Comparison of ENCODE assay signal across 10 cellular contexts in the genomic region with DNA sequence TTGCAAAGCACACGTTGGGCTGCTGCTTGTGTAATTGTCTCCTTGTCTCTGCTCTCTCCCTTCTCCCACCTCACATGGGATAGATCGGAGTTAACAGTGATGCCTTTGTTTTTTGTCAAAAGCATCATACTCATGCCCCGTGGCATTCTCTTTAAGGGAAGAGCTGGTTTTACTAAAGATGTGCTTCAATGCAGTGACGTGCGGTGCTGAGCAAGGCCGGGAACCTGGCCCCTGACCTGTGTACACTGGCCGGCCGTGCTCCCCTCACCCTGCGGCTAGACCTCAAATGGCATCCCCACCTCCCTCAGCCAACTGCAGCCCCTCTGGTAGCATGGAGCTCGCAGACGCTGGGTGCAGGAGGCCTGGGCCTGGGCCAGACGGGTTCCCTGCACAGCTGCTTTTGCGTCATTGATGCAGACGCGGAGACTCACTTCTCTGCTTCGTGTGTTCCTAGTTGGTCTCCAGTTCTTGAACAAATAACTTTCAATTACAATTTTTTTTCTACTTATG. TPM values are rescaled to one million over a fixed set of nuclear protein-coding genes. Genes with fewer than 3 reads are reported as not detected.
DNase-seq lines count a peak whose midpoint lies in the region; ATAC-seq and TF ChIP-seq lines count a peak whose summit lies in the region.
"Had no signal": no experiment of that assay in that cellular context is flagged by ENCODE, and none has a peak within 500 bp of the region (broad histone marks: within the 10 kb centered on the region; RNA-seq: fewer than 3 reads in every experiment).

No MANE protein-coding gene starts in this region.

- H2BK12ac ChIP-seq in mesenchymal stem cell (ENCODE audit: low read length in 2 of 2), result no peak overlapping the region

- H3K14ac ChIP-seq in mesenchymal stem cell (ENCODE audit: low read length in 2 of 2), result peak overlapping the region in 1 of 2 experiments; percentile 95

- H3K27ac Mint-ChIP-seq in activated naive CD4-positive, alpha-beta T cell treated with anti-CD3 and anti-CD28 coated beads, Interleukin-2, amount 50 U/mL, for 72 hours, result peak overlapping the region; percentile 78 to 89

- peaks cover 6 to 18% of the 10 kb centered on the region in 2 donors for H3K36me3 Mint-ChIP-seq in activated naive CD4-positive, alpha-beta T cell treated with anti-CD3 and anti-CD28 coated beads, Interleukin-2, amount 50 U/mL, for 72 hours

- no peak for TF ChIP-seq CTCF in body of pancreas (IDR thresholded peaks at IDR 0.05)
- TF ChIP-seq CTCF in tibial nerve (IDR thresholded peaks at IDR 0.05), result no peak

- H2AFZ ChIP-seq in mesenchymal stem cell (ENCODE audit: low read depth, low read length), result no peak overlapping the region

- H3K4me2 ChIP-seq in mesenchymal stem cell (ENCODE audit: low read length, poor library complexity, severe bottlenecking), result no peak overlapping the region

- H2BK5ac ChIP-seq in mesenchymal stem cell (ENCODE audit: low read depth, low read length, poor library complexity, severe bottlenecking), result no peak overlapping the region

- intact Hi-C loops in body of pancreas (cut with DNase I), result no loop called here

- no peaks in the 10 kb centered on the region for H3K27me3 ChIP-seq in body of pancreas
- H3K27me3 ChIP-seq in mesenchymal stem cell (ENCODE audit: control insufficient read depth in 1 of 2, insufficient read depth in 1 of 2, low read length in 2 of 2), result no peaks in the 10 kb centered on the region
- H3K27me3 ChIP-seq in tibial nerve, result no peaks in the 10 kb centered on the region

- no peak overlapping the region for H3K9ac ChIP-seq in mesenchymal stem cell (ENCODE audit: low read length)

- H3K36me3 ChIP-seq in body of pancreas (replicated peaks in 1 of 2; ENCODE audit: insufficient read depth in 1 of 2, low read depth in 2 of 2) (no peaks in the 10 kb centered on the region), mesenchymal stem cell (ENCODE audit: control insufficient read depth in 1 of 2, insufficient read depth in 2 of 2, low read depth in 1 of 2, low read length in 2 of 2) (peaks cover 0 to 14% of the 10 kb centered on the region in 2 experiments), tibial nerve (peaks cover 0 to 4% (median 0%) of the 10 kb centered on the region in 3 donors)

- TF ChIP-seq POLR2A in body of pancreas (IDR thresholded peaks at IDR 0.05) (no peak), tibial nerve (IDR thresholded peaks at IDR 0.05) (no peak)

- no peak for ATAC-seq in activated naive CD4-positive, alpha-beta T cell treated with anti-CD3 and anti-CD28 coated beads, Interleukin-2, amount 50 U/mL, for 72 hours
- no peak for ATAC-seq in body of pancreas
- no peak for ATAC-seq in GM21360 (IDR thresholded peaks at IDR 0.05; ENCODE audit: unreplicated experiment)
- ATAC-seq in HG02852 (IDR thresholded peaks at IDR 0.05; ENCODE audit: unreplicated experiment), result no peak

- peaks cover 0 to 3% of the 10 kb centered on the region in 2 donors for H3K9me3 Mint-ChIP-seq in activated naive CD4-positive, alpha-beta T cell treated with anti-CD3 and anti-CD28 coated beads, Interleukin-2, amount 50 U/mL, for 72 hours

- peak overlapping the region in 1 of 2 experiments; percentile 72 for H3K18ac ChIP-seq in mesenchymal stem cell (ENCODE audit: low read depth in 1 of 2, low read length in 2 of 2)

- H3K4me1 ChIP-seq in body of pancreas (peaks cover 25% of the 10 kb centered on the region), mesenchymal stem cell (ENCODE audit: control insufficient read depth, insufficient read depth, low read depth, low read length) (peaks cover 16% of the 10 kb centered on the region), tibial nerve (peaks cover 0 to 49% (median 20%) of the 10 kb centered on the region in 4 donors)

- no peak overlapping the region for H2BK15ac ChIP-seq in mesenchymal stem cell (ENCODE audit: low read depth, poor library complexity, severe bottlenecking)

- no peak overlapping the region for H2AK5ac ChIP-seq in mesenchymal stem cell (ENCODE audit: low read length, severe bottlenecking)

- H3K9me3 ChIP-seq in body of pancreas (no peaks in the 10 kb centered on the region), mesenchymal stem cell (ENCODE audit: control insufficient read depth, low read length) (no peaks in the 10 kb centered on the region), tibial nerve (no peaks in the 10 kb centered on the region)

- no peak overlapping the region for H4K8ac ChIP-seq in mesenchymal stem cell (ENCODE audit: low read length)

- H2BK120ac ChIP-seq in mesenchymal stem cell (ENCODE audit: low read depth, low read length), result no peak overlapping the region

- H3K79me1 ChIP-seq in mesenchymal stem cell (replicated peaks; ENCODE audit: low read length, poor library complexity, severe bottlenecking), result peaks cover 45% of the 10 kb centered on the region

- H3K23ac ChIP-seq in mesenchymal stem cell (ENCODE audit: low read length in 2 of 2), result no peak overlapping the region

- H3K27ac ChIP-seq in body of pancreas, result peak overlapping the region; percentile 29 to 76 (median 62)
- H3K27ac ChIP-seq in mesenchymal stem cell (ENCODE audit: low read length, poor library complexity, severe bottlenecking), result no peak overlapping the region
- H3K27ac ChIP-seq in tibial nerve, result peak overlapping the region in 3 of 4 donors; percentile 44 to 75 (median 53)

- H4K91ac ChIP-seq in mesenchymal stem cell (ENCODE audit: low read length), result peak overlapping the region; percentile 67

- H3K4me3 ChIP-seq in body of pancreas (no peak overlapping the region), mesenchymal stem cell (ENCODE audit: insufficient read depth in 1 of 2, low read depth in 1 of 2, low read length in 2 of 2) (no peak overlapping the region), tibial nerve (no peak overlapping the region)
- H3K4me3 ChIP-seq: skin epidermis had no signal

- peak overlapping the region in 1 of 2 experiments; percentile 85 for H3K4ac ChIP-seq in mesenchymal stem cell (ENCODE audit: low read depth in 1 of 2, low read length in 2 of 2)

- WGBS in body of pancreas, 2 donors, result 69 to 84% methylated on average over 11 to 16 of the region's 16 CpGs
- 91% methylated on average over 16 of the region's 16 CpGs for WGBS in mesenchymal stem cell
- WGBS in tibial nerve, 2 donors, result 27 to 43% methylated on average over 16 of the region's 16 CpGs

- DNase-seq in activated naive CD4-positive, alpha-beta T cell treated with anti-CD3 and anti-CD28 coated beads, Interleukin-2, amount 50 U/mL, for 72 hours (ENCODE audit: low spot score in 2 of 2), result no peak
- no peak for DNase-seq in activated naive CD4-positive, alpha-beta T cell treated with anti-CD3 and anti-CD28 coated beads, Interleukin-2, amount 50 U/mL, for 16 hours
- DNase-seq in body of pancreas, result peak in 1 of 4 donors; percentile 28
- no peak for DNase-seq in mesenchymal stem cell
- DNase-seq in tibial nerve (ENCODE audit: low spot score in 2 of 2), result no peak
- no peak for DNase-seq in activated CD4-positive, alpha-beta T cell treated with anti-CD3 and anti-CD28 coated beads for 48 hours
- DNase-seq: NCI-H2171 had no signal

- TF ChIP-seq EP300 in tibial nerve (IDR thresholded peaks at IDR 0.05), result no peak

RNA-seq across cellular contexts. Expression of a gene that starts 19.9 kb away (rescaled TPM):
- total RNA-seq in activated naive CD4-positive, alpha-beta T cell treated with anti-CD3 and anti-CD28 coated beads, Interleukin-2, amount 50 U/mL, for 72 hours, result 100 to 1,000 TPM in 1 of 2 donors, 10 to 100 TPM in 1; 21.2 to 109 TPM
- total RNA-seq in body of pancreas (10 to 100 TPM; 21.8 to 39.2 TPM), tibial nerve (10 to 100 TPM; 29.9 to 45.6 (median 36.4) TPM)
- 38.6 TPM for polyA plus RNA-seq in mesenchymal stem cell (2013, experiment 1 of 2)
- polyA plus RNA-seq in mesenchymal stem cell (2013, experiment 2 of 2), result 39.2 TPM
